Comparison of ENCODE assay signal across 15 cellular contexts in the genomic region with DNA sequence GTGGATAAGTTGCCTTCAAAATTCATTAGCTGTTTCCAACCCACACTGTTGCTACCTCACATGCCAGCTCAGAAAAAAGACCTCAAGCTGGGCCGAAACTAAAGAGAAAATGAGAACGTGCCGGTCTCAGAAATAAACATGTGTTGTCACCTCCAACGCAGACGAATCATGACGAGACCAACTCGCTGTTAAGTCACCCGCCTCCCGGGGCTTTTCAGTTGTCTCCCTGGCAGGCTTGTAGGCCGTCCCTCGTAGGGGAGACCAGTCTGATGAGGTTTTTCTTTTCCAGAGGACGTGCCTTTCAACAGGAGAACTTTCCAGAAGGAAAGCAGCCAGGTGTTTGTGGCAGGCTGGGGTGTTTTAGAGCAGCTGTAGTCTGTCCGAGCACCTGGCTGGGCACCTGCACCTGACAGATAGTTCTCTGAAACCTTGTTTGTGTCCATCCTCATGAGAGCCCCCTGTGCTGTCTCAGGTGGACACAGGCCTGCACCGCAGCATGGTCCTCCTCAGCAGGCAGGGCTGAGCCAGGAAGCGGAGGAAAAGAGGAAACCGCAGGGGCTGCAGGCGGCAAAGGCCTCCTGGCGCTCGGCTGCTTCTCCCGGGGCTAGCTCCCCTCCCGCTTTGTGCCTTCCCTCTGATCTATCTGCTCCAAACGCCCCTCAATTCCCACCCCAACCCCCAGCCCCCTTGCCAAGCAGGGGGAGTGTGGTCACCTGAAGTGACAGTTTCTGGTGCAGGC.
"Had no signal": no experiment of that assay in that cellular context is flagged by ENCODE, and none has a peak within 500 bp of the region (broad histone marks: within the 10 kb centered on the region; RNA-seq: fewer than 3 reads in every experiment).

No MANE protein-coding gene starts in this region.

- DNase-seq: foreskin keratinocyte; head of caudate nucleus; left colon; nucleus accumbens; right cardiac atrium; small intestine; stimulated activated CD4-positive, alpha-beta T cell treated with anti-CD3 and anti-CD28 coated beads, Interleukin-2, amount 100 ng/mL, for 48 hours; stimulated activated naive CD4-positive, alpha-beta T cell treated with Interleukin-2 at 50 U/mL for 16 hours; tibial artery; upper lobe of left lung; uterus had no signal

- H3K9me3 ChIP-seq: pancreas, tibial artery, upper lobe of left lung, uterus had no signal

- H3K4me1 ChIP-seq: pancreas, tibial artery, uterus had no signal

- H3K4me3 ChIP-seq: hepatocyte, mucosa of descending colon, pancreas, tibial artery, upper lobe of left lung, uterus had no signal

- H3K79me2 ChIP-seq: hepatocyte had no signal

- H2AFZ ChIP-seq: hepatocyte had no signal

- H3K4me2 ChIP-seq: hepatocyte had no signal

- H3K27me3 ChIP-seq: foreskin keratinocyte, hepatocyte, pancreas, tibial artery, upper lobe of left lung, uterus had no signal

- H3K36me3 ChIP-seq: pancreas, uterus had no signal

- ATAC-seq: foreskin keratinocyte; left colon; mucosa of descending colon; naive thymus-derived CD8-positive, alpha-beta T cell; pancreas; right cardiac atrium had no signal

- H3K27ac ChIP-seq: foreskin keratinocyte, hepatocyte, pancreas, tibial artery, upper lobe of left lung, uterus had no signal
